Comparison of ENCODE assay signal across 8 cellular contexts in genomic region chr4:40736910-40737309, GRCh38. TPM values are rescaled to one million over a fixed set of nuclear protein-coding genes. Genes with fewer than 3 reads are reported as not detected.
DNase-seq lines count a peak whose midpoint lies in the region; ATAC-seq and TF ChIP-seq lines count a peak whose summit lies in the region.

No MANE protein-coding gene starts in this region.

- TF ChIP-seq POLR2A in heart left ventricle (IDR thresholded peaks at IDR 0.05) = no peak
- no peak for TF ChIP-seq POLR2A in vagina (IDR thresholded peaks at IDR 0.05)

- H3K4me1 Mint-ChIP-seq in Caco-2 (ENCODE audit: low read depth, unreplicated experiment) = no peaks in the 10 kb centered on the region

- no peaks in the 10 kb centered on the region for H3K27me3 Mint-ChIP-seq in Caco-2 (ENCODE audit: insufficient read depth, unreplicated experiment)

- DNase-seq in heart left ventricle (no peak), cardiac septum (ENCODE audit: low spot score) (no peak), NCI-H146 (lab: John Stamatoyannopoulos, UW) (peak; percentile 53), astrocyte of the spinal cord (ENCODE audit: low read depth, low spot score) (peak; percentile 47), midbrain (lab: John Stamatoyannopoulos, UW) (peak; percentile 72), Caco-2 (no peak), vagina (ENCODE audit: extremely low spot score in 2 of 2) (no peak)

- intact Hi-C loops in heart left ventricle (cut with DNase I) = loop anchor here in 9 of 10 donors (2.0 to 10.0 kb wide), 8 partner anchors 105 to 488 kb away; partner anchors contain the start of gene APBB2 (in 1 of the 9)
- intact Hi-C loops in cardiac septum (cut with DNase I) = loop anchor here (5.0 kb wide), 2 partner anchors 105 to 160 kb away; no protein-coding TSS in a partner anchor
- intact Hi-C loops in Caco-2 (cut with micrococcal nuclease; ENCODE audit: unreplicated experiment) = loop anchor here (1.0 to 10.0 kb wide), 3 partner anchors 68 to 160 kb away; no protein-coding TSS in a partner anchor
- intact Hi-C loops in vagina (cut with DNase I) = no loop called here

- TF ChIP-seq CTCF in heart left ventricle (IDR thresholded peaks at IDR 0.05) (peak in 8 of 12 donors; percentile 18 to 50 (median 31)), astrocyte of the spinal cord (IDR thresholded peaks at IDR 0.05; ENCODE audit: low read depth, low read length) (peak; percentile 24), Caco-2 (IDR thresholded peaks at IDR 0.05; ENCODE audit: insufficient read depth in 1 of 2, low read depth in 1 of 2, low read length in 1 of 2, severe bottlenecking in 1 of 2, unreplicated experiment in 1 of 2) (peak in 1 of 2 experiments; percentile 21), vagina (IDR thresholded peaks at IDR 0.05) (no peak)

- ATAC-seq in heart left ventricle = no peak
- ATAC-seq in HG02763 (IDR thresholded peaks at IDR 0.05; ENCODE audit: unreplicated experiment) = no peak

- WGBS in heart left ventricle, 4 donors = 85 to 91% (median 90%) methylated on average over 1 of the region's 1 CpG

- H3K4me3 ChIP-seq in heart left ventricle (no peak overlapping the region), astrocyte of the spinal cord (ENCODE audit: low read depth, low read length) (no peak overlapping the region), Caco-2 (ENCODE audit: low read depth, low read length) (no peak overlapping the region), vagina (no peak overlapping the region)

- peaks cover 0 to 5% (median 0%) of the 10 kb centered on the region in 9 donors for H3K27me3 ChIP-seq in heart left ventricle
- no peaks in the 10 kb centered on the region for H3K27me3 ChIP-seq in Caco-2 (replicated peaks; ENCODE audit: control insufficient read depth, insufficient read depth, low read length)
- H3K27me3 ChIP-seq in vagina = no peaks in the 10 kb centered on the region

- no peaks in the 10 kb centered on the region for H3K36me3 ChIP-seq in heart left ventricle
- H3K36me3 ChIP-seq in Caco-2 (ENCODE audit: control insufficient read depth, insufficient read depth, low read length) = no peaks in the 10 kb centered on the region
- H3K36me3 ChIP-seq in vagina = no peaks in the 10 kb centered on the region

- no peaks in the 10 kb centered on the region for H3K36me3 Mint-ChIP-seq in Caco-2 (ENCODE audit: insufficient read depth, unreplicated experiment)

- H3K9me3 ChIP-seq in heart left ventricle (no peaks in the 10 kb centered on the region), Caco-2 (no peaks in the 10 kb centered on the region; the same call in 1 of the 2 replicates), vagina (no peaks in the 10 kb centered on the region)

- in situ Hi-C loops in astrocyte of the spinal cord (cut with HindIII; ENCODE audit: low sequenced_read_pairs) = no loop called here

- no peaks in the 10 kb centered on the region for H3K9me3 Mint-ChIP-seq in Caco-2 (ENCODE audit: unreplicated experiment)

- no TSS peak for BruUV-seq in Caco-2 (replicated peaks; lab: Mats Ljungman, UMichigan)

- POLR2A ChIA-PET in Caco-2 (lab: Charles Lee) = no interaction called here

- no peak overlapping the region for H3K4me3 Mint-ChIP-seq in Caco-2 (ENCODE audit: unreplicated experiment)

- H3K4me1 ChIP-seq in heart left ventricle (peaks cover 0 to 20% (median 0%) of the 10 kb centered on the region in 12 donors), Caco-2 (no peaks in the 10 kb centered on the region), vagina (no peaks in the 10 kb centered on the region)

- H3K27ac ChIP-seq in heart left ventricle (no peak overlapping the region), vagina (no peak overlapping the region)

- no peak overlapping the region for H3K27ac Mint-ChIP-seq in Caco-2 (ENCODE audit: unreplicated experiment)

- CTCF ChIA-PET in Caco-2 (lab: Charles Lee) = interaction anchor here (0.6 kb wide), 1 partner anchor 368 kb away, joined by 3 read pairs; no protein-coding TSS in a partner anchor

RNA-seq across cellular contexts. Expression of gene NSUN7, which starts 12.8 kb away (rescaled TPM):
- total RNA-seq in heart left ventricle (1 to 10 TPM in 1 of 9 donors, under 1 TPM in 5, not detected in 3; 0.07 to 1.4 (median 0.25) TPM), cardiac septum (not detected), Caco-2 (2022) (18.5 and 19.6 TPM in 2 replicates), vagina (5.6 TPM)
- polyA plus RNA-seq in heart left ventricle = under 1 TPM; 0.04 to 0.11 TPM

Comparison
In these comparisons a context has a peak if more than half of its experiments do, and no peak if none do; other contexts are left out.
1. DNase-seq: peak in NCI-H146 (single experiment), astrocyte of the spinal cord (single experiment) and midbrain (single experiment); none in heart left ventricle (0 of 5), cardiac septum (single experiment), Caco-2 (0 of 2) and vagina (0 of 2).
2. CTCF ChIP-seq: peak in heart left ventricle (8 of 12) and astrocyte of the spinal cord (single experiment); none in vagina (0 of 3).